Comparison of ENCODE assay signal across 24 cellular contexts in the genomic region with DNA sequence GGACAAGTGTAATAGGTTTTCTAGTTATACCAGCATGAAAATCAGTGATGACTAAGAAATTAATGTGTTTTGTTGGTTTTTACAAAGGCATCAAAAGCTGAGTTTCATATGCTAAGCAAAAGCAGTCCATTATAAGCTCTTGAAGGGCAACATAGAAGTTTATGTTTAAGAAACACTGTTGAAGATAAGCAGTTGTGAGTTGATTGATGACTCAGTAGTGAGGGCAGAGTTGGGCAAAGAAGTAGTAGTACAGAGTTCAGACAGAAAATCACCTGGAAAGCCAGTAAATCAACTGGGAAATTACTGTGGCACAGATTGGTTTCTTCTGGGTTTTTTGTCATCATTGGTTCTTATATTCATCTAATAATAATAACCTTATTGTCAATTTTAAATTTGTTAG.
"Had no signal": no experiment of that assay in that cellular context is flagged by ENCODE, and none has a peak within 500 bp of the region (broad histone marks: within the 10 kb centered on the region; RNA-seq: fewer than 3 reads in every experiment).

No MANE protein-coding gene starts in this region.

- H3K9me3 ChIP-seq: colonic mucosa, gastrocnemius medialis, heart left ventricle, lower lobe of right lung, psoas muscle, testis, upper lobe of right lung had no signal

- H3K4me1 ChIP-seq: colonic mucosa, gastrocnemius medialis, heart left ventricle, lower lobe of right lung, psoas muscle, testis, upper lobe of right lung had no signal

- H3K4me3 ChIP-seq: colonic mucosa, gastrocnemius medialis, heart left ventricle, lower lobe of right lung, psoas muscle, testis, upper lobe of right lung had no signal

- FAIRE-seq: astrocyte, endothelial cell of umbilical vein, islet of Langerhans, TTC549 had no signal

- DNase-seq: activated CD4-positive, alpha-beta T cell treated with anti-CD3 and anti-CD28 coated beads, Interleukin-2, amount 10 ng/mL, durations not matched to agents 24 days and 14 days; activated CD8-positive, alpha-beta memory T cell treated with anti-CD3 and anti-CD28 coated beads, Interleukin-2, amount 50 U/mL, for 4 hours; activated CD8-positive, alpha-beta T cell treated with anti-CD3 and anti-CD28 coated beads, Interleukin-2, amount 10 ng/mL, durations not matched to agents 7 days and 5 days; activated naive CD4-positive, alpha-beta T cell; activated naive CD8-positive, alpha-beta T cell treated with anti-CD3 and anti-CD28 coated beads, Interleukin-2, amount 50 U/mL, for 24 hours; activated T-cell treated with anti-CD3 and anti-CD28 coated beads, Interleukin-2, amount 50 U/mL, for 72 hours; colonic mucosa; effector CD4-positive, alpha-beta T cell; gastrocnemius medialis; heart left ventricle; left colon; lower lobe of right lung; psoas muscle; stimulated activated CD4-positive, alpha-beta T cell treated with anti-CD3 and anti-CD28 coated beads, Interleukin-1b, Interleukin-23, amount 100 ng/mL, for 48 hours; stimulated activated naive CD8-positive, alpha-beta T cell treated with anti-CD3 and anti-CD28 coated beads, Interleukin-15, amount 100 ng/mL, for 72 hours; T-helper 2 cell; testis; upper lobe of right lung had no signal

- H3K27me3 ChIP-seq: colonic mucosa, gastrocnemius medialis, heart left ventricle, testis, upper lobe of right lung had no signal

- H3K27ac ChIP-seq: colonic mucosa, gastrocnemius medialis, heart left ventricle, lower lobe of right lung, psoas muscle, testis, upper lobe of right lung had no signal

- ATAC-seq: activated CD8-positive, alpha-beta T cell treated with anti-CD3 and anti-CD28 coated beads, Interleukin-2, amount 10 ng/mL, durations not matched to agents 7 days and 5 days; activated naive CD8-positive, alpha-beta T cell treated with anti-CD3 and anti-CD28 coated beads, Interleukin-2, amount 50 U/mL, for 24 hours; activated T-cell treated with anti-CD3 and anti-CD28 coated beads, Interleukin-2, amount 50 U/mL, for 72 hours; gastrocnemius medialis; heart left ventricle; left colon; lower lobe of right lung; psoas muscle; sciatic nerve; stimulated activated naive CD8-positive, alpha-beta T cell treated with anti-CD3 and anti-CD28 coated beads, Interleukin-15, amount 100 ng/mL, for 72 hours; upper lobe of right lung; WTC11 had no signal
